In genomic region chr22:36032611-36033010, GRCh38 we compare ENCODE assay signal across 8 cellular contexts.
"Had no signal": no experiment of that assay in that cellular context is flagged by ENCODE, and none has a peak within 500 bp of the region (broad histone marks: within the 10 kb centered on the region; RNA-seq: fewer than 3 reads in every experiment).

No MANE protein-coding gene starts in this region.

- FAIRE-seq: G401.6, GM12878, GM12891, GM12892, GM18507, GM19239 had no signal

- DNase-seq: GDM1, GF-D8 had no signal

- ATAC-seq: GM12878 had no signal

- H3K4me3 ChIP-seq: GM12878 had no signal
